21 cellular contexts compared by ENCODE assay signal in the genomic region with DNA sequence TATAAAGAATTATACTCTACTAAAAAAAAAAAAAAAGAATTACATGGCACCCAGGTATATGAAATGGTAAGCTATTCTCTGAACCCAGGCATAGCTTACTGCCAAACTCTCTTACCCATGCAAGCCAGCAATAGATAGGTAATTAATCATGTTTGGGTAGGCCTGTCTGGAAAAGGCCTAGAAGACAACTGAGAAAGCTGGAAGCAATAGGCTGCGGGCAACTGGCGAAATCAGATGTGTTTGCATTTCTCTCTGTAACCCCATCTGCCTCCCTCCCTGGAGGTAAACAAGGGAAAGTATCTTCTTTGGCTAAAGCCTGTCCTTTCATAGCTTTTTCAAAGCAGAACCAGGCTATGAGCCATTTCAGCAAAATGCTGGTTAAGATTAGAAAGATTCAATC.
DNase-seq lines count a peak whose midpoint lies in the region; ATAC-seq and TF ChIP-seq lines count a peak whose summit lies in the region.
"Had no signal": no experiment of that assay in that cellular context is flagged by ENCODE, and none has a peak within 500 bp of the region (broad histone marks: within the 10 kb centered on the region; RNA-seq: fewer than 3 reads in every experiment).

No MANE protein-coding gene starts in this region.

- no peak overlapping the region for H3K4me2 ChIP-seq in neural progenitor cell
- H3K4me2 ChIP-seq: A549, BLaER1, KMS-11 had no signal

- H3K27me3 ChIP-seq in neural progenitor cell = no peaks in the 10 kb centered on the region
- no peaks in the 10 kb centered on the region for H3K27me3 ChIP-seq in right atrium auricular region
- H3K27me3 ChIP-seq: BLaER1 had no signal

- H3K27me3 Mint-ChIP-seq in neural progenitor cell (ENCODE audit: insufficient read depth, low read depth) = no peaks in the 10 kb centered on the region
- H3K27me3 Mint-ChIP-seq in activated CD8-positive, alpha-beta T cell treated with anti-CD3 and anti-CD28 coated beads, Interleukin-2, amount 10 ng/mL, durations not matched to agents 7 days and 5 days (ENCODE audit: low read depth) = no peaks in the 10 kb centered on the region
- H3K27me3 Mint-ChIP-seq: CD4-positive, alpha-beta memory T cell had no signal

- H3K4me1 ChIP-seq in neural progenitor cell (peaks cover 4% of the 10 kb centered on the region), right atrium auricular region (no peaks in the 10 kb centered on the region)
- H3K4me1 ChIP-seq: A549, BLaER1 had no signal

- no peak overlapping the region for H3K27ac ChIP-seq in neural progenitor cell
- no peak overlapping the region for H3K27ac ChIP-seq in right atrium auricular region
- H3K27ac ChIP-seq: A549, BLaER1, HL-60, KMS-11 had no signal

- peak overlapping the region; percentile 2 for H2AFZ ChIP-seq in neural progenitor cell (replicated peaks)

- H3K4me3 Mint-ChIP-seq in neural progenitor cell = no peak overlapping the region
- no peak overlapping the region for H3K4me3 Mint-ChIP-seq in activated CD8-positive, alpha-beta T cell treated with anti-CD3 and anti-CD28 coated beads, Interleukin-2, amount 10 ng/mL, durations not matched to agents 7 days and 5 days
- H3K4me3 Mint-ChIP-seq: CD4-positive, alpha-beta memory T cell; H9 had no signal

- no peaks in the 10 kb centered on the region for H4K20me1 ChIP-seq in neural progenitor cell (ENCODE audit: low read depth)
- H4K20me1 ChIP-seq: BLaER1 had no signal

- POLR2A ChIA-PET in activated CD8-positive, alpha-beta T cell treated with anti-CD3 and anti-CD28 coated beads, Interleukin-2, amount 10 ng/mL, durations not matched to agents 7 days and 5 days (lab: Charles Lee) = no interaction called here

- DNase-seq in NCI-H345 (lab: John Stamatoyannopoulos, UW) (peak; percentile 1), NCI-H345 treated with DMSO at 0.1 percent for 48 hours (lab: John Stamatoyannopoulos, UW; ENCODE audit: unreplicated experiment) (no peak), ELF-1 (ENCODE audit: low read depth, low spot score) (peak; percentile 10), NCI-H526 treated with DMSO at 0.1 percent for 48 hours (lab: John Stamatoyannopoulos, UW) (peak; percentile 51), neural progenitor cell (ENCODE audit: low spot score) (no peak), right atrium auricular region (ENCODE audit: low spot score) (no peak), amniotic stem cell (lab: John Stamatoyannopoulos, UW) (no peak)
- DNase-seq in activated CD8-positive, alpha-beta T cell treated with anti-CD3 and anti-CD28 coated beads, Interleukin-2, amount 10 ng/mL, durations not matched to agents 7 days and 5 days = no peak
- DNase-seq: CD4-positive, alpha-beta memory T cell; DND-41; GDM1; H9; MV-4-11; NCI-H2029 treated with DMSO at 0.1 percent for 48 hours; SW 1271; T-helper 2 cell had no signal

- ATAC-seq in activated CD8-positive, alpha-beta T cell treated with anti-CD3 and anti-CD28 coated beads, Interleukin-2, amount 10 ng/mL, durations not matched to agents 7 days and 5 days = no peak
- ATAC-seq: A549, Panc1 had no signal

- H3K9me3 ChIP-seq in neural progenitor cell (ENCODE audit: low read depth) (no peaks in the 10 kb centered on the region), right atrium auricular region (no peaks in the 10 kb centered on the region)
- H3K9me3 ChIP-seq: A549, BLaER1 had no signal

- no peak overlapping the region for H3K9ac ChIP-seq in neural progenitor cell
- H3K9ac ChIP-seq: BLaER1, KMS-11 had no signal

- H3K27ac Mint-ChIP-seq in neural progenitor cell = no peak overlapping the region
- no peak overlapping the region for H3K27ac Mint-ChIP-seq in activated CD8-positive, alpha-beta T cell treated with anti-CD3 and anti-CD28 coated beads, Interleukin-2, amount 10 ng/mL, durations not matched to agents 7 days and 5 days
- H3K27ac Mint-ChIP-seq: CD4-positive, alpha-beta memory T cell; H9 had no signal

- TF ChIP-seq CTCF in neural progenitor cell (IDR thresholded peaks at IDR 0.05) = no peak
- TF ChIP-seq CTCF in right atrium auricular region (IDR thresholded peaks at IDR 0.05) = no peak

- no peaks in the 10 kb centered on the region for H3K79me2 ChIP-seq in neural progenitor cell (ENCODE audit: low read depth)

- H3K9me3 Mint-ChIP-seq in neural progenitor cell = no peaks in the 10 kb centered on the region
- peaks cover 47% of the 10 kb centered on the region for H3K9me3 Mint-ChIP-seq in activated CD8-positive, alpha-beta T cell treated with anti-CD3 and anti-CD28 coated beads, Interleukin-2, amount 10 ng/mL, durations not matched to agents 7 days and 5 days (ENCODE audit: insufficient read depth)
- H3K9me3 Mint-ChIP-seq: H9 had no signal

- H3K36me3 ChIP-seq in neural progenitor cell (no peaks in the 10 kb centered on the region), right atrium auricular region (no peaks in the 10 kb centered on the region)
- H3K36me3 ChIP-seq: BLaER1 had no signal

- H3K4me1 Mint-ChIP-seq in neural progenitor cell = no peaks in the 10 kb centered on the region
- no peaks in the 10 kb centered on the region for H3K4me1 Mint-ChIP-seq in activated CD8-positive, alpha-beta T cell treated with anti-CD3 and anti-CD28 coated beads, Interleukin-2, amount 10 ng/mL, durations not matched to agents 7 days and 5 days (ENCODE audit: low read depth)
- H3K4me1 Mint-ChIP-seq: CD4-positive, alpha-beta memory T cell; H9 had no signal

- CTCF ChIA-PET in activated CD8-positive, alpha-beta T cell treated with anti-CD3 and anti-CD28 coated beads, Interleukin-2, amount 10 ng/mL, durations not matched to agents 7 days and 5 days (lab: Charles Lee) = no interaction called here

- H3K4me3 ChIP-seq in neural progenitor cell (no peak overlapping the region), right atrium auricular region (no peak overlapping the region)
- H3K4me3 ChIP-seq: A549, BLaER1 had no signal

- H3K36me3 Mint-ChIP-seq in neural progenitor cell = no peaks in the 10 kb centered on the region
- H3K36me3 Mint-ChIP-seq in activated CD8-positive, alpha-beta T cell treated with anti-CD3 and anti-CD28 coated beads, Interleukin-2, amount 10 ng/mL, durations not matched to agents 7 days and 5 days (ENCODE audit: low read depth) = no peaks in the 10 kb centered on the region
- H3K36me3 Mint-ChIP-seq: CD4-positive, alpha-beta memory T cell had no signal

- no peaks in the 10 kb centered on the region for H3F3A ChIP-seq in neural progenitor cell (ENCODE audit: low read depth)

Comparison
In these comparisons a context has a peak if more than half of its experiments do, and no peak if none do; other contexts are left out.
1. DNase-seq: peak in NCI-H345 (single experiment), ELF-1 (single experiment) and NCI-H526 treated with DMSO at 0.1 percent for 48 hours (single experiment); none in NCI-H345 treated with DMSO at 0.1 percent for 48 hours (single experiment), neural progenitor cell (single experiment), right atrium auricular region (single experiment), amniotic stem cell (single experiment) and activated CD8-positive, alpha-beta T cell treated with anti-CD3 and anti-CD28 coated beads, Interleukin-2, amount 10 ng/mL, durations not matched to agents 7 days and 5 days (single experiment).